In genomic region chrX:53686151-53686885, GRCh38 we compare ENCODE assay signal across 8 cellular contexts. TPM values are rescaled to one million over a fixed set of nuclear protein-coding genes. Genes with fewer than 3 reads are reported as not detected.
DNase-seq lines count a peak whose midpoint lies in the region; ATAC-seq and TF ChIP-seq lines count a peak whose summit lies in the region.

HUWE1 (minus strand) TSS chrX:53686719; CDS start chrX:53654107, 32,612 bp downstream.

- H3K9me3 ChIP-seq in effector memory CD4-positive, alpha-beta T cell (ENCODE audit: control insufficient read depth, low read length) = no peaks in the 10 kb centered on the region

- CTCF ChIA-PET in BJ (lab: Yijun Ruan, JAX) = interaction anchor here (0.9 kb wide), 1 partner anchor 89 kb away, joined by 3 read pairs; no protein-coding TSS in a partner anchor
- CTCF ChIA-PET in activated CD8-positive, alpha-beta memory T cell treated with anti-CD3 and anti-CD28 coated beads for 36 hours (lab: Charles Lee) = interaction anchor here (4.4 kb wide), 1 partner anchor 29 kb away, joined by 30 read pairs; no protein-coding TSS in a partner anchor

- H3K9me3 Mint-ChIP-seq in memory B cell = no peaks in the 10 kb centered on the region

- peak within 1 kb of the TSS; percentile 95 for H3K4me3 Mint-ChIP-seq in memory B cell

- ATAC-seq in GM19397 (IDR thresholded peaks at IDR 0.05; ENCODE audit: unreplicated experiment) (peak; percentile 48), memory B cell (ENCODE audit: low read depth) (peak; percentile 45)

- H3K27ac Mint-ChIP-seq in memory B cell = peak within 1 kb of the TSS; percentile 85

- H3K27me3 ChIP-seq in BJ (ENCODE audit: control insufficient read depth, insufficient read depth, low read length) = no peaks in the 10 kb centered on the region
- no peaks in the 10 kb centered on the region for H3K27me3 ChIP-seq in effector memory CD4-positive, alpha-beta T cell (replicated peaks; ENCODE audit: control insufficient read depth, insufficient read depth, low read length, poor library complexity, severe bottlenecking)

- H3K36me3 ChIP-seq in BJ (ENCODE audit: control insufficient read depth, insufficient read depth, low read length) = no peaks in the 10 kb centered on the region
- H3K36me3 ChIP-seq in effector memory CD4-positive, alpha-beta T cell (ENCODE audit: control insufficient read depth, insufficient read depth, low read length) = no peaks in the 10 kb centered on the region

- peaks cover 18% of the 10 kb centered on the region for H3K4me1 Mint-ChIP-seq in memory B cell

- peaks cover 3% of the 10 kb centered on the region for H3K36me3 Mint-ChIP-seq in memory B cell

- DNase-seq in BJ (ENCODE audit: low read depth) = no peak
- DNase-seq in HPDE6-E6E7 (ENCODE audit: extremely low spot score) = peak; percentile 19
- DNase-seq in NOMO-1 treated with DMSO at 0.1 percent for 48 hours (lab: John Stamatoyannopoulos, UW; ENCODE audit: unreplicated experiment) = peak; percentile 57
- peak; percentile 62 to 75 (median 69) for DNase-seq in effector memory CD4-positive, alpha-beta T cell
- peak; percentile 73 to 74 for DNase-seq in memory B cell (ENCODE audit: low spot score in 2 of 2)
- DNase-seq in stimulated activated CD8-positive, alpha-beta memory T cell treated with anti-CD3 and anti-CD28 coated beads, Interleukin-12 subunit alpha, Interleukin-12 subunit beta, amount 100 ng/mL, for 1 hour (ENCODE audit: low read depth) = peak; percentile 60

- H3K27me3 Mint-ChIP-seq in memory B cell = no peaks in the 10 kb centered on the region

- POLR2A ChIA-PET in BJ (lab: Charles Lee) = no interaction called here
- POLR2A ChIA-PET in activated CD8-positive, alpha-beta memory T cell treated with anti-CD3 and anti-CD28 coated beads for 36 hours (lab: Charles Lee) = interaction anchor here (1.4 to 1.9 kb wide), 4 partner anchors 11 to 47 kb away, joined by 7 to 38 read pairs (median 9); no protein-coding TSS in a partner anchor

- peak within 1 kb of the TSS; percentile 81 for H3K4me3 ChIP-seq in BJ (ENCODE audit: low read depth, low read length)
- H3K4me3 ChIP-seq in effector memory CD4-positive, alpha-beta T cell (ENCODE audit: insufficient read depth, low read depth, low read length, poor library complexity, severe bottlenecking) = peak within 1 kb of the TSS; percentile 65

- H3K4me1 ChIP-seq in effector memory CD4-positive, alpha-beta T cell (ENCODE audit: control insufficient read depth, insufficient read depth, low read length, poor library complexity, severe bottlenecking) = peaks cover 2% of the 10 kb centered on the region

- H3K27ac ChIP-seq in effector memory CD4-positive, alpha-beta T cell (ENCODE audit: insufficient read depth, low read length, poor library complexity, severe bottlenecking) = peak within 1 kb of the TSS; percentile 85

- TF ChIP-seq CTCF in BJ (IDR thresholded peaks at IDR 0.05; ENCODE audit: insufficient read depth, low read depth, low read length) = no peak

RNA-seq across cellular contexts. Expression of gene HUWE1, which starts in this region (rescaled TPM):
- 57.5 and 62.1 TPM in 2 replicates for polyA plus RNA-seq in BJ (2011; rRNA removed)
- polyA minus RNA-seq in BJ (2011; rRNA and poly(A)+ RNA removed) = 163 and 208 TPM in 2 replicates
- total RNA-seq in activated CD8-positive, alpha-beta memory T cell treated with anti-CD3 and anti-CD28 coated beads for 36 hours = 100 to 1,000 TPM; 416 to 427 TPM
